Comparison of ENCODE assay signal across 8 cellular contexts in genomic region chr1:7783826-7784491, GRCh38. TPM values are rescaled to one million over a fixed set of nuclear protein-coding genes. Genes with fewer than 3 reads are reported as not detected.
DNase-seq lines count a peak whose midpoint lies in the region; ATAC-seq, FAIRE-seq and TF ChIP-seq lines count a peak whose summit lies in the region.

TSS of gene PER3 (plus strand) at chr1:7784291. CDS start at chr1:7784878, 587 bp downstream.

- H3K27me3 Mint-ChIP-seq in dendritic cell treated with granulocyte-macrophage colony-stimulating factor and Interleukin-4, amounts not matched to agents 40 ng/mL and 50 ng/mL, for 4 days: no peaks in the 10 kb centered on the region

- peak; percentile 85 for DNase-seq in BJ (ENCODE audit: low read depth)
- DNase-seq in GM19240 (ENCODE audit: insufficient read length, low spot score): peak; percentile 86
- peak; percentile 82 to 98 for DNase-seq in NCI-H526 (lab: John Stamatoyannopoulos, UW)
- DNase-seq in activated CD4-positive, alpha-beta T cell treated with anti-CD3 and anti-CD28 coated beads, Interleukin-2, amount 50 U/mL, for 4 hours: peak; percentile 84 to 85
- peak; percentile 87 for DNase-seq in HepG2 (ENCODE audit: low spot score)
- DNase-seq in stimulated activated CD4-positive, alpha-beta T cell treated with anti-CD3 and anti-CD28 coated beads, Interleukin-2, amount 100 ng/mL, for 4 hours (ENCODE audit: low read depth): peak; percentile 86

- peak within 1 kb of the TSS; percentile 39; the same call in 1 of the 2 replicates for H3K9ac ChIP-seq in HepG2 (ENCODE audit: insufficient read depth, low read depth, low read length)

- TF ChIP-seq RAD21 in HepG2 (CRISPR knock-in tag; IDR thresholded peaks at IDR 0.05): no peak

- H3K4me3 ChIP-seq in BJ (ENCODE audit: low read depth, low read length) (peak within 1 kb of the TSS; percentile 57), HepG2 (replicated peaks in 1 of 3; ENCODE audit: insufficient read depth in 1 of 3, low read depth in 2 of 3, low read length in 3 of 3) (peak within 1 kb of the TSS; percentile 60 to 68 (median 64); a peak in 5 of 6 replicates)

- TF ChIP-seq CTCF in BJ (IDR thresholded peaks at IDR 0.05; ENCODE audit: insufficient read depth, low read depth, low read length): no peak
- TF ChIP-seq CTCF in HepG2 (CRISPR knock-in tag; IDR thresholded peaks at IDR 0.05): no peak

- POLR2A ChIA-PET in BJ (lab: Charles Lee) (no interaction called here), HepG2 (lab: Yijun Ruan, JAX) (interaction anchor here (1.0 kb wide), 1 partner anchor 13 kb away, joined by 4 read pairs; the partner anchor contains the start of gene VAMP3)

- no peak for FAIRE-seq in HepG2 (lab: Jason Lieb, UNC)

- H3K9me3 Mint-ChIP-seq in dendritic cell treated with granulocyte-macrophage colony-stimulating factor and Interleukin-4, amounts not matched to agents 40 ng/mL and 50 ng/mL, for 4 days: peaks cover 1% of the 10 kb centered on the region

- H3K27me3 ChIP-seq in BJ (ENCODE audit: control insufficient read depth, insufficient read depth, low read length): no peaks in the 10 kb centered on the region
- H3K27me3 ChIP-seq in HepG2 (ENCODE audit: control insufficient read depth in 1 of 2, insufficient read depth in 2 of 2, low read length in 2 of 2): no peaks in the 10 kb centered on the region

- 48% methylated on average over 43 of the region's 90 CpGs for WGBS in HepG2 (ENCODE audit: low lambda C conversion rate)

- intact Hi-C loops in dendritic cell treated with granulocyte-macrophage colony-stimulating factor and Interleukin-4, amounts not matched to agents 40 ng/mL and 50 ng/mL, for 4 days (cut with micrococcal nuclease): loop anchor here (1.0 to 5.0 kb wide), 2 partner anchors 13 to 178 kb away; partner anchors contain the start of genes PARK7 and VAMP3
- intact Hi-C loops in HepG2 (cut with micrococcal nuclease; ENCODE audit: unreplicated experiment): no loop called here

- peak within 1 kb of the TSS; percentile 82 for H3K4me3 Mint-ChIP-seq in dendritic cell treated with granulocyte-macrophage colony-stimulating factor and Interleukin-4, amounts not matched to agents 40 ng/mL and 50 ng/mL, for 4 days

- H3K36me3 ChIP-seq in BJ (ENCODE audit: control insufficient read depth, insufficient read depth, low read length) (peaks cover 2% of the 10 kb centered on the region), HepG2 (replicated peaks in 1 of 2; ENCODE audit: control insufficient read depth in 1 of 2, insufficient read depth in 2 of 2, low read length in 2 of 2) (peaks cover 4 to 19% of the 10 kb centered on the region in 2 experiments; a peak in 3 of 5 replicates)

- peak; percentile 84 for ATAC-seq in HG03442 (IDR thresholded peaks at IDR 0.05; ENCODE audit: unreplicated experiment)
- peak; percentile 99 for ATAC-seq in HepG2

- H3K79me2 ChIP-seq in HepG2 (ENCODE audit: insufficient read depth, low read length): no peaks in the 10 kb centered on the region

- TF ChIP-seq EP300 in HepG2 (IDR thresholded peaks at IDR 0.05; ENCODE audit: low read depth in 2 of 2, low read length in 2 of 2): peak in 1 of 2 experiments; percentile 14; a peak in 1 of 4 replicates
- no peak for TF ChIP-seq EP300 in HepG2 (CRISPR knock-in tag; IDR thresholded peaks at IDR 0.05; ENCODE audit: borderline replicate concordance)

- H3K36me3 Mint-ChIP-seq in dendritic cell treated with granulocyte-macrophage colony-stimulating factor and Interleukin-4, amounts not matched to agents 40 ng/mL and 50 ng/mL, for 4 days (ENCODE audit: low read depth): peaks cover 67% of the 10 kb centered on the region

- H3K4me2 ChIP-seq in HepG2 (ENCODE audit: low read depth, low read length): peak within 1 kb of the TSS; percentile 75

- peaks cover 17% of the 10 kb centered on the region for H3K4me1 ChIP-seq in HepG2 (ENCODE audit: insufficient read depth, low read length)

- H3K4me1 Mint-ChIP-seq in dendritic cell treated with granulocyte-macrophage colony-stimulating factor and Interleukin-4, amounts not matched to agents 40 ng/mL and 50 ng/mL, for 4 days (ENCODE audit: low read depth): peaks cover 59% of the 10 kb centered on the region

- peak within 1 kb of the TSS; percentile 83 for H3K27ac Mint-ChIP-seq in dendritic cell treated with granulocyte-macrophage colony-stimulating factor and Interleukin-4, amounts not matched to agents 40 ng/mL and 50 ng/mL, for 4 days

- no peaks in the 10 kb centered on the region for H3K9me3 ChIP-seq in HepG2 (ENCODE audit: low read length)

- no peak within 1 kb of the TSS for H2AFZ ChIP-seq in HepG2 (ENCODE audit: low read length)

- no peak for TF ChIP-seq POLR2A in HepG2 (IDR thresholded peaks at IDR 0.05; ENCODE audit: insufficient read depth in 1 of 2, low read depth in 2 of 2, low read length in 2 of 2)

- BruUV-seq in HepG2 (replicated peaks; lab: Mats Ljungman, UMichigan): no TSS peak

- in situ Hi-C loops in HepG2 (cut with HindIII; ENCODE audit: extremely low pct_ligation_motif_present, low pct_unique_long_range_greater_than_20kb): no loop called here

- CTCF ChIA-PET in BJ (lab: Yijun Ruan, JAX): interaction anchor here (0.5 to 1.3 kb wide), 2 partner anchors 115 to 989 kb away, joined by 3 read pairs; no protein-coding TSS in a partner anchor
- CTCF ChIA-PET in HepG2 (lab: Yijun Ruan, JAX; ENCODE audit: low intra/inter-chr PET ratio, low total read pairs): no interaction called here

- peak within 1 kb of the TSS; percentile 52 for H3K27ac ChIP-seq in HepG2 (ENCODE audit: extremely low read length, insufficient read depth, low read length)

- no peaks in the 10 kb centered on the region for H4K20me1 ChIP-seq in HepG2 (ENCODE audit: insufficient read depth, low read length)

TF ChIP-seq in HepG2, 621 proteins besides CTCF, POLR2A, EP300 and RAD21 (continues in another document):
- TF ChIP-seq ZNF790 (CRISPR knock-in tag; IDR thresholded peaks at IDR 0.05; ENCODE audit: borderline replicate concordance): no peak
- no peak for TF ChIP-seq RFX3 (CRISPR knock-in tag; IDR thresholded peaks at IDR 0.05)
- no peak for TF ChIP-seq AKAP8 (CRISPR knock-in tag; IDR thresholded peaks at IDR 0.05)
- no peak for TF ChIP-seq SCMH1 (CRISPR knock-in tag; IDR thresholded peaks at IDR 0.05; ENCODE audit: borderline replicate concordance)
- no peak for TF ChIP-seq ZNF101 (CRISPR knock-in tag; IDR thresholded peaks at IDR 0.05; ENCODE audit: borderline replicate concordance, low read depth)
- no peak for TF ChIP-seq HINFP (CRISPR knock-in tag; IDR thresholded peaks at IDR 0.05; ENCODE audit: low read depth)
- no peak for TF ChIP-seq TOPORS (CRISPR knock-in tag; IDR thresholded peaks at IDR 0.05)
- no peak for TF ChIP-seq UBTF (CRISPR knock-in tag; IDR thresholded peaks at IDR 0.05)

RNA-seq across cellular contexts. Expression of gene PER3, which starts in this region (rescaled TPM):
- 13.5 and 14.9 TPM in 2 replicates for polyA plus RNA-seq in BJ (2011; rRNA removed)
- 11.3 and 12.3 TPM in 2 replicates for polyA minus RNA-seq in BJ (2011; rRNA and poly(A)+ RNA removed)
- 3.0 and 3.3 TPM in 2 replicates for total RNA-seq in HepG2 (2016; rRNA removed; fragmentation: Illumina TruSeq; extraction: Trizol)
- 1.1 and 1.2 TPM in 2 replicates for total RNA-seq in HepG2 (2016; cell fraction: cytosol; rRNA removed; fragmentation: Illumina TruSeq; extraction: Trizol; ENCODE audit: low read depth)
- total RNA-seq in HepG2 (2016; cell fraction: insoluble cytoplasmic fraction; rRNA removed; fragmentation: Illumina TruSeq; extraction: Trizol): 2.8 and 3.0 TPM in 2 replicates
- 2.3 and 3.0 TPM in 2 replicates for total RNA-seq in HepG2 (2016; cell fraction: membrane; rRNA removed; fragmentation: Illumina TruSeq; extraction: Trizol)
- 4.0 and 5.0 TPM in 2 replicates for total RNA-seq in HepG2 (2016; cell fraction: nucleus; rRNA removed; fragmentation: Illumina TruSeq; extraction: Trizol)
- polyA plus RNA-seq in HepG2 (2011; rRNA removed): 5.3 and 6.0 TPM in 2 replicates
- polyA plus RNA-seq in HepG2 (2011; cell fraction: cytosol; rRNA removed): 2.6 and 3.0 TPM in 2 replicates
- polyA plus RNA-seq in HepG2 (2011; cell fraction: nucleus; rRNA removed): 6.4 and 8.2 TPM in 2 replicates
- 2.7 TPM in 2 replicates for polyA plus RNA-seq in HepG2 (2012)
- 0.69 and 0.78 TPM in 2 replicates for polyA plus RNA-seq in HepG2 (2016; cell fraction: cytosol; fragmentation: Illumina TruSeq; extraction: Trizol; ENCODE audit: low read depth)
- polyA plus RNA-seq in HepG2 (2016; cell fraction: insoluble cytoplasmic fraction; fragmentation: Illumina TruSeq; extraction: Trizol; ENCODE audit: low read depth): 2.9 and 3.3 TPM in 2 replicates
- polyA plus RNA-seq in HepG2 (2016; cell fraction: membrane; fragmentation: Illumina TruSeq; extraction: Trizol; ENCODE audit: low read depth): 1.3 and 1.5 TPM in 2 replicates
- 8.9 and 10.2 TPM in 2 replicates for polyA plus RNA-seq in HepG2 (2016; cell fraction: nucleus; fragmentation: Illumina TruSeq; extraction: Trizol; ENCODE audit: insufficient read depth, low read depth)
- 2.5 and 9.5 TPM in 2 replicates for polyA minus RNA-seq in HepG2 (2011; rRNA and poly(A)+ RNA removed; ENCODE audit: low replicate concordance)
- 2.4 and 4.8 TPM in 2 replicates for polyA minus RNA-seq in HepG2 (2011; cell fraction: cytosol; rRNA and poly(A)+ RNA removed)
- 11.1 and 12.4 TPM in 2 replicates for polyA minus RNA-seq in HepG2 (2011; cell fraction: nucleus; rRNA and poly(A)+ RNA removed)

Comparison
In these comparisons a context has a peak if more than half of its experiments do, and no peak if none do; other contexts are left out.
1. Peak in every context shown above with its lines: DNase-seq, ATAC-seq, H3K4me3 ChIP-seq and H3K27ac ChIP-seq.